ENCODE assay signal across 11 cellular contexts in the genomic region with DNA sequence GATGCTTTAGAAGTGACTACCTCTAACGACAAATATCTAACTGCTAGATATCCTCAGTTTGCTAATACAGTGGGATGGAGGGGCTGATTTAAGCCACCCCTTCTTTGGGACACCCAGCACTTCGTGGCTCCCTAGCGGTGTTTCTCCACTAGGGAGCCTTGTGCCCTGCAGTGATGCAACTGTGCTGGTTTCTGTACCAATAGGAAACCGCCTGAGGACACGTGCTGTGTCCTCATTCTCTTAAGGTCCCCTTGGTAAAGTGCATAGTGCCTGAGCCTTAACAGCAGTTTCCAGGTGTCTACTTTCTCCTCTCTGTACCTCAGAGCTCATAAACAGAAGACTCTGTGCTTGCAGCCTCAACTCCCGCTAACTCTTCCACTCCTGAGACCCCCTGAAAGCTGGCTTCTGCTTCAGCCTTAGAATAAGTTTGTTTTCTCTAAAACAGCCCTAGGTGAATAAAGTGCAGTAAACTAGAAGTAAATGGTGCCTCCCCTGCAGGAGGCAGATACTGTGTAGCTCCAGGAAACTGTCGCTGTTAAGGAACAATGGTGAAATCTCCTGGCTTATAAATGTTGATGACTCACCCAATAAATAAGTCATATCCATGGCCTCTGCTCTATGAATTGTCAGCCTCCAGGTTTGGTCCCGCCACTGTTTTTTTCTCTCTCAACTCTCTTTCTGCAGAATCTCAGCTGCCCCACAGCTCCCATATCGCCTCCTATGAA.
DNase-seq lines count a peak whose midpoint lies in the region; ATAC-seq, FAIRE-seq and TF ChIP-seq lines count a peak whose summit lies in the region.
"Had no signal": no experiment of that assay in that cellular context is flagged by ENCODE, and none has a peak within 500 bp of the region (broad histone marks: within the 10 kb centered on the region; RNA-seq: fewer than 3 reads in every experiment).

No MANE protein-coding gene starts in this region.

- no peak overlapping the region for H2AFZ ChIP-seq in osteoblast (ENCODE audit: low read length)

- H3K9me3 Mint-ChIP-seq in Caco-2 (ENCODE audit: unreplicated experiment), result no peaks in the 10 kb centered on the region

- no peaks in the 10 kb centered on the region for H3K36me3 Mint-ChIP-seq in Caco-2 (ENCODE audit: insufficient read depth, unreplicated experiment)

- peaks cover 6% of the 10 kb centered on the region for H3K4me1 Mint-ChIP-seq in Caco-2 (ENCODE audit: low read depth, unreplicated experiment)

- H3K23ac ChIP-seq in mesendoderm (ENCODE audit: low read length), result no peak overlapping the region

- no peak overlapping the region for H3K18ac ChIP-seq in mesendoderm (ENCODE audit: low read length)

- H2AK5ac ChIP-seq in mesendoderm (ENCODE audit: low read length), result no peak overlapping the region

- H3K9ac ChIP-seq in mesendoderm (ENCODE audit: low read length), result no peak overlapping the region

- H3K4me3 Mint-ChIP-seq in Caco-2 (ENCODE audit: unreplicated experiment), result no peak overlapping the region

- H3K4me2 ChIP-seq in mesendoderm (ENCODE audit: low read length), result no peak overlapping the region
- H3K4me2 ChIP-seq in osteoblast (ENCODE audit: insufficient read depth, low read length), result no peak overlapping the region

- CTCF ChIA-PET in Caco-2 (lab: Charles Lee), result interaction anchor here (0.6 kb wide), 1 partner anchor 121 kb away, joined by 8 read pairs; no protein-coding TSS in a partner anchor

- H3K27ac ChIP-seq in angular gyrus (ENCODE audit: low read depth, low read length), result peak overlapping the region; percentile 22
- no peak overlapping the region for H3K27ac ChIP-seq in mesendoderm (ENCODE audit: low read depth, low read length)
- H3K27ac ChIP-seq in osteoblast (ENCODE audit: low read depth, low read length), result no peak overlapping the region
- H3K27ac ChIP-seq: SK-N-MC had no signal

- WGBS in mesendoderm (ENCODE audit: extremely low coverage, insufficient coverage, low lambda C conversion rate), result no CpG with 5 or more reads among the region's 9 CpGs

- no peak overlapping the region for H4K5ac ChIP-seq in mesendoderm (ENCODE audit: low read length)

- no TSS peak for BruUV-seq in Caco-2 (replicated peaks; lab: Mats Ljungman, UMichigan)

- intact Hi-C loops in Caco-2 (cut with micrococcal nuclease; ENCODE audit: unreplicated experiment), result no loop called here

- H3K79me2 ChIP-seq in mesendoderm (ENCODE audit: control insufficient read depth, insufficient read depth, low read length) (no peaks in the 10 kb centered on the region), osteoblast (ENCODE audit: insufficient read depth, low read length) (no peaks in the 10 kb centered on the region)

- POLR2A ChIA-PET in Caco-2 (lab: Charles Lee), result no interaction called here

- no peaks in the 10 kb centered on the region for H4K20me1 ChIP-seq in osteoblast (ENCODE audit: insufficient read depth, low read length)

- no peak overlapping the region for H3K56ac ChIP-seq in mesendoderm (ENCODE audit: low read length)

- H3K36me3 ChIP-seq in mesendoderm (ENCODE audit: control insufficient read depth, insufficient read depth, low read length) (no peaks in the 10 kb centered on the region), Caco-2 (ENCODE audit: control insufficient read depth, insufficient read depth, low read length) (no peaks in the 10 kb centered on the region), osteoblast (ENCODE audit: insufficient read depth, low read length) (no peaks in the 10 kb centered on the region)

- DNase-seq in DMS53 (lab: John Stamatoyannopoulos, UW) (peak; percentile 58), M059J (ENCODE audit: low read depth) (peak; percentile 93), mesendoderm (peak; percentile 16), GM12891 (ENCODE audit: insufficient read length, low spot score) (no peak), Caco-2 (no peak), osteoblast (ENCODE audit: insufficient read length, low spot score, missing footprints) (no peak)
- DNase-seq: activated T-cell treated with anti-CD3 and anti-CD28 coated beads for 4 hours had no signal

- FAIRE-seq in GM12891 (lab: Jason Lieb, UNC), result no peak
- FAIRE-seq: G401.6 had no signal

- no peak for TF ChIP-seq CTCF in Caco-2 (IDR thresholded peaks at IDR 0.05; ENCODE audit: insufficient read depth in 1 of 2, low read depth in 1 of 2, low read length in 1 of 2, severe bottlenecking in 1 of 2, unreplicated experiment in 1 of 2)
- TF ChIP-seq CTCF in osteoblast (IDR thresholded peaks at IDR 0.05; ENCODE audit: extremely low read depth, low read depth, low read length), result no peak

- H2BK15ac ChIP-seq in mesendoderm (replicated peaks; ENCODE audit: low read depth), result no peak overlapping the region

- H3K4me3 ChIP-seq in mesendoderm (ENCODE audit: low read length) (no peak overlapping the region), Caco-2 (ENCODE audit: low read depth, low read length) (no peak overlapping the region), osteoblast (ENCODE audit: insufficient read depth, low read length) (no peak overlapping the region)
- H3K4me3 ChIP-seq: SK-N-MC had no signal

- H3K4ac ChIP-seq in mesendoderm (ENCODE audit: low read depth, low read length), result no peak overlapping the region

- H4K8ac ChIP-seq in mesendoderm (ENCODE audit: low read depth, low read length), result no peak overlapping the region

- no peaks in the 10 kb centered on the region for H3K9me3 ChIP-seq in Caco-2
- H3K9me3 ChIP-seq in osteoblast (ENCODE audit: low read depth, low read length), result no peaks in the 10 kb centered on the region

- ATAC-seq in HG03378 (IDR thresholded peaks at IDR 0.05; ENCODE audit: unreplicated experiment), result no peak

- no peaks in the 10 kb centered on the region for H3K79me1 ChIP-seq in mesendoderm (ENCODE audit: low read length)

- TF ChIP-seq POLR2A in GM12891 (IDR thresholded peaks at IDR 0.05; ENCODE audit: low read depth, low read length), result no peak

- H2BK5ac ChIP-seq in mesendoderm (ENCODE audit: low read length), result no peak overlapping the region

- H3K27me3 ChIP-seq in mesendoderm (ENCODE audit: insufficient read depth, low read length, poor library complexity), result no peaks in the 10 kb centered on the region
- no peaks in the 10 kb centered on the region for H3K27me3 ChIP-seq in Caco-2 (replicated peaks; ENCODE audit: control insufficient read depth, insufficient read depth, low read length)
- no peaks in the 10 kb centered on the region for H3K27me3 ChIP-seq in osteoblast (ENCODE audit: insufficient read depth, low read length)

- no peaks in the 10 kb centered on the region for H3K27me3 Mint-ChIP-seq in Caco-2 (ENCODE audit: insufficient read depth, unreplicated experiment)

- H2BK120ac ChIP-seq in mesendoderm (ENCODE audit: low read depth, low read length), result no peak overlapping the region

- no peaks in the 10 kb centered on the region for H3K4me1 ChIP-seq in mesendoderm (ENCODE audit: control insufficient read depth, low read depth, low read length)
- no peaks in the 10 kb centered on the region for H3K4me1 ChIP-seq in Caco-2
- peaks cover 17% of the 10 kb centered on the region for H3K4me1 ChIP-seq in osteoblast (ENCODE audit: insufficient read depth, low read length)

- no peak overlapping the region for H3K27ac Mint-ChIP-seq in Caco-2 (ENCODE audit: unreplicated experiment)

TF ChIP-seq in GM12891, 5 proteins besides CTCF, POLR2A, EP300 and RAD21:
- TF ChIP-seq TAF1 (IDR thresholded peaks at IDR 0.05; ENCODE audit: low read depth, low read length) (no peak), POU2F2 (IDR thresholded peaks at IDR 0.05; ENCODE audit: low read depth, low read length) (no peak), PAX5 (IDR thresholded peaks at IDR 0.05; ENCODE audit: insufficient read depth, low read length, severe bottlenecking) (no peak), POLR2AphosphoS5 (IDR thresholded peaks at IDR 0.05; ENCODE audit: low read depth, low read length) (no peak)

Comparison
In these comparisons a context has a peak if more than half of its experiments do, and no peak if none do; other contexts are left out.
1. DNase-seq: peak in DMS53 (single experiment), M059J (single experiment) and mesendoderm (single experiment); none in GM12891 (single experiment), Caco-2 (0 of 2) and osteoblast (single experiment).